In genomic region chr4:77493829-77494551, GRCh38 we compare ENCODE assay signal across 17 cellular contexts.
DNase-seq lines count a peak whose midpoint lies in the region; ATAC-seq and TF ChIP-seq lines count a peak whose summit lies in the region.
"Had no signal": no experiment of that assay in that cellular context is flagged by ENCODE, and none has a peak within 500 bp of the region (broad histone marks: within the 10 kb centered on the region; RNA-seq: fewer than 3 reads in every experiment).

No MANE protein-coding gene starts in this region.

- no peaks in the 10 kb centered on the region for H3K36me3 Mint-ChIP-seq in osteocyte (ENCODE audit: unreplicated experiment)
- no peaks in the 10 kb centered on the region for H3K36me3 Mint-ChIP-seq in activated CD4-positive, alpha-beta memory T cell treated with anti-CD3 and anti-CD28 coated beads for 36 hours
- H3K36me3 Mint-ChIP-seq: activated naive CD8-positive, alpha-beta T cell had no signal

- H3K9me3 ChIP-seq in esophagus muscularis mucosa: no peaks in the 10 kb centered on the region
- H3K9me3 ChIP-seq: BE2C had no signal

- H3K27ac ChIP-seq in esophagus muscularis mucosa (replicated peaks in 1 of 4): no peak overlapping the region

- CTCF ChIA-PET in activated CD4-positive, alpha-beta memory T cell treated with anti-CD3 and anti-CD28 coated beads for 36 hours (lab: Charles Lee): interaction anchor here (1.5 kb wide), 1 partner anchor 107 kb away, joined by 5 read pairs; no protein-coding TSS in a partner anchor

- POLR2A ChIA-PET in activated CD4-positive, alpha-beta memory T cell treated with anti-CD3 and anti-CD28 coated beads for 36 hours (lab: Charles Lee): interaction anchor here (0.7 kb wide), 1 partner anchor 1157 kb away, joined by 3 read pairs; no protein-coding TSS in a partner anchor

- intact Hi-C loops in esophagus muscularis mucosa (cut with DNase I): no loop called here
- intact Hi-C loops in activated CD4-positive, alpha-beta memory T cell treated with anti-CD3 and anti-CD28 coated beads for 36 hours (cut with micrococcal nuclease): no loop called here

- peaks cover 6% of the 10 kb centered on the region for H3K27me3 Mint-ChIP-seq in osteocyte (ENCODE audit: unreplicated experiment)
- H3K27me3 Mint-ChIP-seq in activated CD4-positive, alpha-beta memory T cell treated with anti-CD3 and anti-CD28 coated beads for 36 hours: peaks cover 11% of the 10 kb centered on the region

- DNase-seq in fibroblast of mammary gland (ENCODE audit: low read depth) (peak; percentile 2), esophagus muscularis mucosa (ENCODE audit: extremely low spot score) (no peak), osteocyte (ENCODE audit: extremely low spot score, unreplicated experiment) (no peak)
- no peak for DNase-seq in activated CD8-positive, alpha-beta memory T cell treated with anti-CD3 and anti-CD28 coated beads, Interleukin-2, amount 50 U/mL, for 48 hours
- no peak for DNase-seq in activated CD4-positive, alpha-beta memory T cell treated with anti-CD3 and anti-CD28 coated beads for 36 hours
- DNase-seq: BE2C; mesendoderm; NCI-H1092 treated with DMSO at 0.1 percent for 48 hours; NCI-H526 treated with DMSO at 0.1 percent for 48 hours; posterior cingulate gyrus; stimulated activated CD4-positive, alpha-beta T cell treated with anti-CD3 and anti-CD28 coated beads, Interleukin-2, amount 100 ng/mL, for 24 hours had no signal

- peaks cover 0 to 4% (median 0%) of the 10 kb centered on the region in 4 donors for H3K4me1 ChIP-seq in esophagus muscularis mucosa
- H3K4me1 ChIP-seq: BE2C had no signal

- TF ChIP-seq CTCF in fibroblast of mammary gland (conservative IDR thresholded peaks at IDR 0.05; ENCODE audit: control insufficient read depth, insufficient read depth, low read depth, low read length): no peak
- TF ChIP-seq CTCF in esophagus muscularis mucosa (IDR thresholded peaks at IDR 0.05): no peak
- no peak for TF ChIP-seq CTCF in osteocyte (IDR thresholded peaks at IDR 0.05)

- ATAC-seq in GM18498 (IDR thresholded peaks at IDR 0.05; ENCODE audit: unreplicated experiment) (peak; percentile 67), GM21528 (IDR thresholded peaks at IDR 0.05; ENCODE audit: low FRiP score, unreplicated experiment) (peak; percentile 57), HG03378 (IDR thresholded peaks at IDR 0.05; ENCODE audit: unreplicated experiment) (peak; percentile 44)
- ATAC-seq: HCT116, Right ventricle myocardium inferior had no signal

- H3K4me3 Mint-ChIP-seq in osteocyte (ENCODE audit: unreplicated experiment): no peak overlapping the region
- H3K4me3 Mint-ChIP-seq in activated CD4-positive, alpha-beta memory T cell treated with anti-CD3 and anti-CD28 coated beads for 36 hours: no peak overlapping the region
- H3K4me3 Mint-ChIP-seq: activated naive CD8-positive, alpha-beta T cell had no signal

- H3K4me1 Mint-ChIP-seq in osteocyte (ENCODE audit: unreplicated experiment): no peaks in the 10 kb centered on the region
- H3K4me1 Mint-ChIP-seq in activated CD4-positive, alpha-beta memory T cell treated with anti-CD3 and anti-CD28 coated beads for 36 hours (ENCODE audit: low read depth): no peaks in the 10 kb centered on the region

- no peak for TF ChIP-seq POLR2A in esophagus muscularis mucosa (IDR thresholded peaks at IDR 0.05; ENCODE audit: low read depth)

- no peaks in the 10 kb centered on the region for H3K27me3 ChIP-seq in esophagus muscularis mucosa
- H3K27me3 ChIP-seq: BE2C had no signal

- no peaks in the 10 kb centered on the region for H3K9me3 Mint-ChIP-seq in osteocyte (ENCODE audit: unreplicated experiment)
- H3K9me3 Mint-ChIP-seq in activated CD4-positive, alpha-beta memory T cell treated with anti-CD3 and anti-CD28 coated beads for 36 hours: no peaks in the 10 kb centered on the region

- no peak overlapping the region for H3K27ac Mint-ChIP-seq in osteocyte (ENCODE audit: unreplicated experiment)
- H3K27ac Mint-ChIP-seq in activated CD4-positive, alpha-beta memory T cell treated with anti-CD3 and anti-CD28 coated beads for 36 hours: no peak overlapping the region
- H3K27ac Mint-ChIP-seq: activated naive CD8-positive, alpha-beta T cell had no signal

- no peaks in the 10 kb centered on the region for H3K36me3 ChIP-seq in esophagus muscularis mucosa
- H3K36me3 ChIP-seq: BE2C had no signal

- H3K4me3 ChIP-seq in fibroblast of mammary gland (ENCODE audit: control insufficient read depth, low read depth, low read length) (no peak overlapping the region), esophagus muscularis mucosa (no peak overlapping the region)

- TF ChIP-seq EP300 in esophagus muscularis mucosa (IDR thresholded peaks at IDR 0.05): no peak

- WGBS in esophagus muscularis mucosa: 86% methylated on average over 2 of the region's 2 CpGs
